In genomic region chr3:50515565-50516047, GRCh38 we compare ENCODE assay signal across 7 cellular contexts. TPM values are rescaled to one million over a fixed set of nuclear protein-coding genes. Genes with fewer than 3 reads are reported as not detected.
DNase-seq lines count a peak whose midpoint lies in the region; ATAC-seq and TF ChIP-seq lines count a peak whose summit lies in the region.

No MANE protein-coding gene starts in this region.

- H3K27ac Mint-ChIP-seq in activated B cell treated with CpG ODN at 0.5 μM for 24 hours: peak overlapping the region; percentile 85
- H3K27ac Mint-ChIP-seq in immature natural killer cell: peak overlapping the region in 3 of 6 donors; percentile 17 to 36 (median 30)
- no peak overlapping the region for H3K27ac Mint-ChIP-seq in stimulated activated naive CD8-positive, alpha-beta T cell treated with anti-CD3 and anti-CD28 coated beads, Interleukin-15, amount 100 ng/mL, for 72 hours

- H3K4me3 Mint-ChIP-seq in activated B cell treated with CpG ODN at 0.5 μM for 24 hours (peak overlapping the region; percentile 71), immature natural killer cell (peak overlapping the region in 4 of 5 donors; percentile 7 to 29 (median 28))
- H3K4me3 Mint-ChIP-seq in stimulated activated naive CD8-positive, alpha-beta T cell treated with anti-CD3 and anti-CD28 coated beads, Interleukin-15, amount 100 ng/mL, for 72 hours: no peak overlapping the region

- H3K4me1 Mint-ChIP-seq in activated B cell treated with CpG ODN at 0.5 μM for 24 hours (peaks cover 28% of the 10 kb centered on the region), immature natural killer cell (peaks cover 9 to 25% of the 10 kb centered on the region in 2 donors)
- H3K4me1 Mint-ChIP-seq in stimulated activated naive CD8-positive, alpha-beta T cell treated with anti-CD3 and anti-CD28 coated beads, Interleukin-15, amount 100 ng/mL, for 72 hours: peaks cover 26% of the 10 kb centered on the region

- peak; percentile 75 for DNase-seq in MV-4-11 (lab: John Stamatoyannopoulos, UW)
- peak; percentile 29 for DNase-seq in activated B cell treated with CpG ODN at 0.5 μM for 24 hours
- DNase-seq in immature natural killer cell: peak in 2 of 3 donors; percentile 26 to 30
- no peak for DNase-seq in stimulated activated naive CD8-positive, alpha-beta T cell treated with anti-CD3 and anti-CD28 coated beads, Interleukin-15, amount 100 ng/mL, for 72 hours
- DNase-seq in GOT3 (lab: John Stamatoyannopoulos, UW): no peak

- intact Hi-C loops in activated B cell treated with CpG ODN at 0.5 μM for 24 hours (cut with micrococcal nuclease): loop anchor here (1.0 to 5.0 kb wide), 2 partner anchors 12 to 158 kb away; partner anchors contain the start of genes CACNA2D2 and TMEM115

- no peaks in the 10 kb centered on the region for H3K9me3 Mint-ChIP-seq in activated B cell treated with CpG ODN at 0.5 μM for 24 hours
- no peaks in the 10 kb centered on the region for H3K9me3 Mint-ChIP-seq in immature natural killer cell
- H3K9me3 Mint-ChIP-seq in stimulated activated naive CD8-positive, alpha-beta T cell treated with anti-CD3 and anti-CD28 coated beads, Interleukin-15, amount 100 ng/mL, for 72 hours: no peaks in the 10 kb centered on the region

- CTCF ChIA-PET in activated B cell treated with CpG ODN at 0.5 μM for 24 hours (lab: Charles Lee): interaction anchor here (1.5 to 1.7 kb wide), 3 partner anchors 27 to 96 kb away, joined by 3 to 5 read pairs (median 4); partner anchors contain the start of gene CISH

- ATAC-seq in activated B cell treated with CpG ODN at 0.5 μM for 24 hours (ENCODE audit: low read depth) (peak; percentile 81), GM18861 (IDR thresholded peaks at IDR 0.05; ENCODE audit: unreplicated experiment) (no peak), HG02870 (IDR thresholded peaks at IDR 0.05; ENCODE audit: unreplicated experiment) (no peak)
- peak; percentile 36 for ATAC-seq in stimulated activated naive CD8-positive, alpha-beta T cell treated with anti-CD3 and anti-CD28 coated beads, Interleukin-15, amount 100 ng/mL, for 72 hours

- H3K27me3 Mint-ChIP-seq in activated B cell treated with CpG ODN at 0.5 μM for 24 hours (peaks cover 3% of the 10 kb centered on the region), immature natural killer cell (ENCODE audit: low read depth in 3 of 3) (peaks cover 0 to 6% (median 3%) of the 10 kb centered on the region in 3 donors)
- peaks cover 34% of the 10 kb centered on the region for H3K27me3 Mint-ChIP-seq in stimulated activated naive CD8-positive, alpha-beta T cell treated with anti-CD3 and anti-CD28 coated beads, Interleukin-15, amount 100 ng/mL, for 72 hours

- TF ChIP-seq CTCF in activated B cell treated with CpG ODN at 0.5 μM for 24 hours (IDR thresholded peaks at IDR 0.05): no peak

- POLR2A ChIA-PET in activated B cell treated with CpG ODN at 0.5 μM for 24 hours (lab: Charles Lee): interaction anchor here (1.2 to 1.3 kb wide), 2 partner anchors 51 to 96 kb away, joined by 3 read pairs; partner anchors contain the start of genes C3orf18 and CISH

- H3K36me3 Mint-ChIP-seq in activated B cell treated with CpG ODN at 0.5 μM for 24 hours (ENCODE audit: low read depth) (no peaks in the 10 kb centered on the region), immature natural killer cell (no peaks in the 10 kb centered on the region)

RNA-seq across cellular contexts. Expression of gene CACNA2D2, which starts 12.2 kb away (rescaled TPM):
- 0.34 and 0.53 TPM in 2 replicates for total RNA-seq in activated B cell treated with CpG ODN at 0.5 μM for 24 hours
- polyA plus RNA-seq in immature natural killer cell: 1 to 10 TPM; 1.5 to 6.0 (median 2.3) TPM

RNA-seq across cellular contexts. Expression of gene C3orf18, which starts 51.9 kb away (rescaled TPM):
- 4.5 and 5.9 TPM in 2 replicates for total RNA-seq in activated B cell treated with CpG ODN at 0.5 μM for 24 hours
- 10 to 100 TPM in 2 of 3 donors, 1 to 10 TPM in 1; 8.8 to 28.8 (median 11.5) TPM for polyA plus RNA-seq in immature natural killer cell

RNA-seq across cellular contexts. Expression of gene HEMK1, which starts 53.7 kb away (rescaled TPM):
- 23.5 and 26.9 TPM in 2 replicates for total RNA-seq in activated B cell treated with CpG ODN at 0.5 μM for 24 hours
- 10 to 100 TPM; 18.3 to 54.9 (median 29.7) TPM for polyA plus RNA-seq in immature natural killer cell

Comparison
In these comparisons a context has a peak if more than half of its experiments do, and no peak if none do; other contexts are left out.
1. DNase-seq: peak in MV-4-11 (single experiment), activated B cell treated with CpG ODN at 0.5 μM for 24 hours (single experiment) and immature natural killer cell (2 of 3); none in stimulated activated naive CD8-positive, alpha-beta T cell treated with anti-CD3 and anti-CD28 coated beads, Interleukin-15, amount 100 ng/mL, for 72 hours (0 of 2) and GOT3 (single experiment).
2. ATAC-seq: peak in activated B cell treated with CpG ODN at 0.5 μM for 24 hours (single experiment) and stimulated activated naive CD8-positive, alpha-beta T cell treated with anti-CD3 and anti-CD28 coated beads, Interleukin-15, amount 100 ng/mL, for 72 hours (single experiment); none in GM18861 (single experiment) and HG02870 (single experiment).
3. H3K4me3 Mint-ChIP-seq: peak in activated B cell treated with CpG ODN at 0.5 μM for 24 hours (single experiment) and immature natural killer cell (4 of 5); none in stimulated activated naive CD8-positive, alpha-beta T cell treated with anti-CD3 and anti-CD28 coated beads, Interleukin-15, amount 100 ng/mL, for 72 hours (0 of 2).